8 cellular contexts compared by ENCODE assay signal in the genomic region with DNA sequence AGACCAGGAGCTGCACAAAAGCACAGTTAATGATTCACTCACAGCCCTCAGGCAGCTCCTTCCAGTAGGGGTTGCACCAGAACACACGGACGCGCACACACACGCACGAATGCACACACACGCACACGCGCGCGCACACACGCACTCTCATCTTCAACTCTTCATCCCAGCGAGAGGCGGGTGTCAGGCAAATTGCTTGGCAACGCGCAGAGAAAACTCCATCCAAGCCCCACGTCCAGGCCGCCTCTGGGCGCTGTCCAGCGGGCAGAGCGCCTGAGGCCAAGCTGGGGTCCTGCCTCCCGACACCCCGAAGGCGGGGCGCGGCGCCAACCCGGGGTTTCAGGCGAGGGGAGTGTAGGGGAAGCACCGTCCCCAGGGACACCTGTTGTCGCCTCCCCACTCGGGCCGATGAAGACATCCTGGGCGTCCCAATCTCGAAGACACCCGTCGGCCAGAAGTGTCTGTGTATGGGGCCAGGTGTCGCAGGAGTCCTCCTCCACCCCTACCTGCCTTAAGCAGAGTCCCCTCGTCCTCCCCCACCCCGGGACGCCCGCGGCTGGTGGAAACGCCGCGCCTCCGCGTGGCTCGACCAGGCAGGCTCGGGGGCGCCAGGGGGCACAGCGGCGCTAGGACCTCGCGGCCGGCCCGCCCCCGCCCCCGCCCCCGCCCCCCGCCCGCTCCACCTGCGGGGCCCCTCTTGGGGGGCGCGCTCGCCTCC. TPM values are rescaled to one million over a fixed set of nuclear protein-coding genes. Genes with fewer than 3 reads are reported as not detected.
A peak's percentile ranks its signal among the peaks of the same experiment; 100 is the strongest.
DNase-seq lines count a peak whose midpoint lies in the region; ATAC-seq, FAIRE-seq and TF ChIP-seq lines count a peak whose summit lies in the region.

No MANE protein-coding gene starts in this region.

- no peaks in the 10 kb centered on the region for H3K9me3 Mint-ChIP-seq in activated B cell treated with CpG ODN at 0.5 μM for 24 hours

- peak overlapping the region; percentile 89 for H3K4me3 ChIP-seq in endocrine pancreas (ENCODE audit: control insufficient read depth, insufficient read depth, low read length)
- H3K4me3 ChIP-seq in stomach smooth muscle (ENCODE audit: low read length in 2 of 2): peak overlapping the region; percentile 65 to 79

- H3K9me3 ChIP-seq in endocrine pancreas (ENCODE audit: control insufficient read depth, low read length) (no peaks in the 10 kb centered on the region), stomach smooth muscle (ENCODE audit: control insufficient read depth in 2 of 2, low read length in 2 of 2) (no peaks in the 10 kb centered on the region)

- no peak for FAIRE-seq in D721Med (lab: Jason Lieb, UNC)

- H3K9ac ChIP-seq in endocrine pancreas (ENCODE audit: control insufficient read depth, insufficient read depth, low read length) (peak overlapping the region; percentile 79), stomach smooth muscle (ENCODE audit: low read length in 2 of 2) (no peak overlapping the region)

- in situ Hi-C loops in GM13976 (cut with MboI; ENCODE audit: low sequenced_read_pairs, unreplicated experiment): no loop called here

- no peaks in the 10 kb centered on the region for H3K36me3 ChIP-seq in endocrine pancreas (ENCODE audit: control insufficient read depth, insufficient read depth, low read length)
- no peaks in the 10 kb centered on the region for H3K36me3 ChIP-seq in stomach smooth muscle (ENCODE audit: control insufficient read depth in 2 of 2, insufficient read depth in 2 of 2, low read length in 2 of 2)

- H3K36me3 Mint-ChIP-seq in activated B cell treated with CpG ODN at 0.5 μM for 24 hours (ENCODE audit: low read depth): no peaks in the 10 kb centered on the region

- peak overlapping the region; percentile 78 for H3K4me3 Mint-ChIP-seq in activated B cell treated with CpG ODN at 0.5 μM for 24 hours

- CTCF ChIA-PET in activated B cell treated with CpG ODN at 0.5 μM for 24 hours (lab: Charles Lee): no interaction called here

- H3K27me3 ChIP-seq in endocrine pancreas (ENCODE audit: control insufficient read depth, insufficient read depth, low read length) (no peaks in the 10 kb centered on the region), stomach smooth muscle (ENCODE audit: control insufficient read depth in 1 of 2, insufficient read depth in 2 of 2, low read length in 2 of 2) (peaks cover 23 to 27% of the 10 kb centered on the region in 2 donors)

- H3K4me1 ChIP-seq in endocrine pancreas (ENCODE audit: control insufficient read depth, insufficient read depth, low read length): peaks cover 8% of the 10 kb centered on the region
- H3K4me1 ChIP-seq in stomach smooth muscle (ENCODE audit: control insufficient read depth, insufficient read depth, low read length): peaks cover 14% of the 10 kb centered on the region

- intact Hi-C loops in activated B cell treated with CpG ODN at 0.5 μM for 24 hours (cut with micrococcal nuclease): no loop called here

- peak; percentile 53 for DNase-seq in GM13976 (ENCODE audit: low spot score)
- DNase-seq in NCI-H1105 treated with DMSO at 0.1 percent for 48 hours (lab: John Stamatoyannopoulos, UW): peak; percentile 41
- peak; percentile 22 for DNase-seq in activated B cell treated with CpG ODN at 0.5 μM for 24 hours
- peak; percentile 41 to 75 for DNase-seq in lung microvascular endothelial cell (ENCODE audit: low read depth in 2 of 2)
- DNase-seq in D721Med (ENCODE audit: insufficient read length, low spot score): no peak

- ATAC-seq in HG02588 (IDR thresholded peaks at IDR 0.05; ENCODE audit: unreplicated experiment) (peak; percentile 45), activated B cell treated with CpG ODN at 0.5 μM for 24 hours (ENCODE audit: low read depth) (peak; percentile 61)

- H3K27me3 Mint-ChIP-seq in activated B cell treated with CpG ODN at 0.5 μM for 24 hours: peaks cover 62% of the 10 kb centered on the region

- H3K27ac Mint-ChIP-seq in activated B cell treated with CpG ODN at 0.5 μM for 24 hours: no peak overlapping the region

- no peak overlapping the region for H3K27ac ChIP-seq in stomach smooth muscle (ENCODE audit: low read length)

- TF ChIP-seq CTCF in GM13976 (IDR thresholded peaks at IDR 0.05; ENCODE audit: borderline replicate concordance, control extremely low read depth, extremely low read depth, insufficient read depth, missing control alignments): no peak
- TF ChIP-seq CTCF in activated B cell treated with CpG ODN at 0.5 μM for 24 hours (IDR thresholded peaks at IDR 0.05): no peak
- no peak for TF ChIP-seq CTCF in D721Med (IDR thresholded peaks at IDR 0.05; ENCODE audit: insufficient read depth, missing control alignments)

- POLR2A ChIA-PET in activated B cell treated with CpG ODN at 0.5 μM for 24 hours (lab: Charles Lee): interaction anchor here (1.4 kb wide), 1 partner anchor 217 kb away, joined by 3 read pairs; no protein-coding TSS in a partner anchor

- peaks cover 13% of the 10 kb centered on the region for H3K4me1 Mint-ChIP-seq in activated B cell treated with CpG ODN at 0.5 μM for 24 hours

RNA-seq across cellular contexts. Expression of a gene that starts 35.6 kb away (rescaled TPM):
- total RNA-seq in activated B cell treated with CpG ODN at 0.5 μM for 24 hours (0.51 TPM in 1 of 2 replicates, not detected in the other), lung microvascular endothelial cell (49.0 and 175 TPM in 2 replicates)

Comparison
In these comparisons a context has a peak if more than half of its experiments do, and no peak if none do; other contexts are left out.
1. RNA of a gene that starts 35.6 kb away (total RNA-seq): 49.0 to 175 TPM in lung microvascular endothelial cell; 0.51 TPM in activated B cell treated with CpG ODN at 0.5 μM for 24 hours; every median in the first group is over 10 times any median in the second.